19 cellular contexts compared by ENCODE assay signal in genomic region chr17:78793968-78794367, GRCh38. TPM values are rescaled to one million over a fixed set of nuclear protein-coding genes. Genes with fewer than 3 reads are reported as not detected.
A peak's percentile ranks its signal among the peaks of the same experiment; 100 is the strongest.
DNase-seq lines count a peak whose midpoint lies in the region; ATAC-seq, FAIRE-seq and TF ChIP-seq lines count a peak whose summit lies in the region.
"Had no signal": no experiment of that assay in that cellular context is flagged by ENCODE, and none has a peak within 500 bp of the region (broad histone marks: within the 10 kb centered on the region; RNA-seq: fewer than 3 reads in every experiment).

No MANE protein-coding gene starts in this region.

- peaks cover 8% of the 10 kb centered on the region; the same call in 1 of the 3 replicates for H3K4me1 ChIP-seq in A549
- H3K4me1 ChIP-seq in CD8-positive, alpha-beta T cell (ENCODE audit: insufficient read depth, low read length) = peaks cover 41% of the 10 kb centered on the region
- H3K4me1 ChIP-seq in naive thymus-derived CD4-positive, alpha-beta T cell (ENCODE audit: control insufficient read depth in 2 of 2, insufficient read depth in 2 of 2, low read length in 2 of 2) = peaks cover 16 to 44% of the 10 kb centered on the region in 2 donors
- H3K4me1 ChIP-seq: breast epithelium had no signal

- H3K27ac Mint-ChIP-seq in CD8-positive, alpha-beta T cell = peak overlapping the region; percentile 28
- peak overlapping the region; percentile 59 for H3K27ac Mint-ChIP-seq in activated naive CD8-positive, alpha-beta T cell
- peak overlapping the region; percentile 46 to 97 (median 81) for H3K27ac Mint-ChIP-seq in naive thymus-derived CD4-positive, alpha-beta T cell
- H3K27ac Mint-ChIP-seq: HFFc6 had no signal

- intact Hi-C loops in CD8-positive, alpha-beta T cell (cut with DNase I, micrococcal nuclease) = no loop called here
- intact Hi-C loops in naive thymus-derived CD4-positive, alpha-beta T cell (cut with micrococcal nuclease) = no loop called here

- TF ChIP-seq RAD21 in A549 (conservative IDR thresholded peaks at IDR 0.05 in 1 of 2, IDR thresholded peaks at IDR 0.05 in 1 of 2) = no peak

- no peaks in the 10 kb centered on the region for H3K27me3 Mint-ChIP-seq in CD8-positive, alpha-beta T cell (ENCODE audit: low read depth)
- H3K27me3 Mint-ChIP-seq in activated naive CD8-positive, alpha-beta T cell = no peaks in the 10 kb centered on the region
- no peaks in the 10 kb centered on the region for H3K27me3 Mint-ChIP-seq in naive thymus-derived CD4-positive, alpha-beta T cell

- DNase-seq in A549 (ENCODE audit: low read depth in 1 of 2, low spot score in 1 of 2) = no peak
- DNase-seq in CD8-positive, alpha-beta T cell = no peak
- DNase-seq in naive thymus-derived CD4-positive, alpha-beta T cell = no peak
- DNase-seq: activated CD4-positive, CD25-positive, alpha-beta regulatory T cell treated with anti-CD3 and anti-CD28 coated beads, Interleukin-2, amount 50 U/mL, for 72 hours; Calu3; dorsolateral prefrontal cortex; HFFc6; Kasumi-1; NCI-H1105 treated with DMSO at 0.1 percent for 48 hours; nucleus accumbens; PC-9; stimulated activated naive CD4-positive, alpha-beta T cell treated with Interleukin-2 at 50 U/mL for 16 hours; T-helper 9 cell had no signal

- CTCF ChIA-PET in A549 (lab: Yijun Ruan, JAX) = interaction anchor here (0.6 to 3.0 kb wide), 5 partner anchors 7 to 94 kb away, joined by 3 to 12 read pairs (median 3); no protein-coding TSS in a partner anchor
- CTCF ChIA-PET in CD8-positive, alpha-beta T cell (lab: Charles Lee) = no interaction called here
- CTCF ChIA-PET in naive thymus-derived CD4-positive, alpha-beta T cell (lab: Charles Lee) = interaction anchor here (1.2 to 1.7 kb wide), 3 partner anchors 11 to 45 kb away, joined by 3 read pairs; no protein-coding TSS in a partner anchor

- TF ChIP-seq POLR2A in A549 (IDR thresholded peaks at IDR 0.05; ENCODE audit: low read length) = no peak

- no peak overlapping the region for H3K4me3 Mint-ChIP-seq in CD8-positive, alpha-beta T cell
- H3K4me3 Mint-ChIP-seq in activated naive CD8-positive, alpha-beta T cell = no peak overlapping the region
- H3K4me3 Mint-ChIP-seq in naive thymus-derived CD4-positive, alpha-beta T cell = peak overlapping the region in 3 of 10 donors; percentile 20 to 46 (median 41)
- H3K4me3 Mint-ChIP-seq: HFFc6 had no signal

- POLR2A ChIA-PET in A549 (lab: Yijun Ruan, JAX) = no interaction called here
- POLR2A ChIA-PET in CD8-positive, alpha-beta T cell (lab: Charles Lee) = interaction anchor here (0.5 to 0.6 kb wide), 2 partner anchors 11 to 18 kb away, joined by 3 read pairs; no protein-coding TSS in a partner anchor
- POLR2A ChIA-PET in naive thymus-derived CD4-positive, alpha-beta T cell (lab: Charles Lee) = interaction anchor here (0.9 to 1.7 kb wide), 3 partner anchors 9 to 17 kb away, joined by 4 read pairs; no protein-coding TSS in a partner anchor

- peaks cover 46% of the 10 kb centered on the region for H3K36me3 ChIP-seq in CD8-positive, alpha-beta T cell (ENCODE audit: insufficient read depth, low read length)
- H3K36me3 ChIP-seq in naive thymus-derived CD4-positive, alpha-beta T cell (ENCODE audit: control insufficient read depth in 2 of 3, insufficient read depth in 3 of 3, low read length in 3 of 3) = peaks cover 15 to 52% (median 20%) of the 10 kb centered on the region in 3 experiments
- H3K36me3 ChIP-seq: breast epithelium had no signal

- no peak for TF ChIP-seq CTCF in A549 (IDR thresholded peaks at IDR 0.05)
- TF ChIP-seq CTCF in CD8-positive, alpha-beta T cell (IDR thresholded peaks at IDR 0.05) = no peak

- WGBS in A549 (ENCODE audit: missing lambda C conversion rate) = 79% methylated on average over 6 of the region's 6 CpGs

- no peaks in the 10 kb centered on the region for H3K9me3 ChIP-seq in A549
- H3K9me3 ChIP-seq in CD8-positive, alpha-beta T cell (ENCODE audit: low read length) = no peaks in the 10 kb centered on the region
- no peaks in the 10 kb centered on the region for H3K9me3 ChIP-seq in naive thymus-derived CD4-positive, alpha-beta T cell (ENCODE audit: control insufficient read depth in 2 of 3, low read length in 3 of 3)
- H3K9me3 ChIP-seq: breast epithelium, gastroesophageal sphincter had no signal

- H3K4me1 Mint-ChIP-seq in CD8-positive, alpha-beta T cell (ENCODE audit: low read depth) = peaks cover 60% of the 10 kb centered on the region
- H3K4me1 Mint-ChIP-seq in activated naive CD8-positive, alpha-beta T cell (ENCODE audit: low read depth) = peaks cover 50% of the 10 kb centered on the region
- H3K4me1 Mint-ChIP-seq in naive thymus-derived CD4-positive, alpha-beta T cell = peaks cover 27 to 87% (median 76%) of the 10 kb centered on the region in 7 donors

- H3K4me3 ChIP-seq in A549 = no peak overlapping the region
- no peak overlapping the region for H3K4me3 ChIP-seq in CD8-positive, alpha-beta T cell (ENCODE audit: low read depth, low read length)
- no peak overlapping the region for H3K4me3 ChIP-seq in naive thymus-derived CD4-positive, alpha-beta T cell (ENCODE audit: low read length)
- H3K4me3 ChIP-seq: breast epithelium, dorsolateral prefrontal cortex, gastroesophageal sphincter, PC-9 had no signal

- ATAC-seq in A549 (no peak), GM18870 (IDR thresholded peaks at IDR 0.05; ENCODE audit: unreplicated experiment) (no peak), GM21529 (IDR thresholded peaks at IDR 0.05; ENCODE audit: unreplicated experiment) (no peak)
- no peak for ATAC-seq in CD8-positive, alpha-beta T cell
- ATAC-seq in naive thymus-derived CD4-positive, alpha-beta T cell = no peak
- no peak for ATAC-seq in activated CD4-positive, CD25-positive, alpha-beta regulatory T cell treated with anti-CD3 and anti-CD28 coated beads, Interleukin-2, amount 50 U/mL, for 24 hours
- ATAC-seq: gastroesophageal sphincter had no signal

- H3K27ac ChIP-seq in A549 = no peak overlapping the region
- no peak overlapping the region for H3K27ac ChIP-seq in CD8-positive, alpha-beta T cell (ENCODE audit: low read depth, low read length)
- H3K27ac ChIP-seq in naive thymus-derived CD4-positive, alpha-beta T cell (ENCODE audit: low read depth, low read length) = no peak overlapping the region
- H3K27ac ChIP-seq: breast epithelium, gastroesophageal sphincter, PC-9 had no signal

- H3K27me3 ChIP-seq in CD8-positive, alpha-beta T cell (ENCODE audit: insufficient read depth, low read length) = no peaks in the 10 kb centered on the region
- no peaks in the 10 kb centered on the region for H3K27me3 ChIP-seq in naive thymus-derived CD4-positive, alpha-beta T cell (ENCODE audit: control insufficient read depth in 2 of 2, insufficient read depth in 2 of 2, low read length in 2 of 2)
- H3K27me3 ChIP-seq: breast epithelium, dorsolateral prefrontal cortex, gastroesophageal sphincter had no signal

- no peak for TF ChIP-seq EP300 in A549 (IDR thresholded peaks at IDR 0.05)

- H3K4me2 ChIP-seq in A549 = no peak overlapping the region
- H3K4me2 ChIP-seq: PC-9 had no signal

- H3K36me3 Mint-ChIP-seq in CD8-positive, alpha-beta T cell = peaks cover 76% of the 10 kb centered on the region
- H3K36me3 Mint-ChIP-seq in activated naive CD8-positive, alpha-beta T cell = peaks cover 15% of the 10 kb centered on the region
- H3K36me3 Mint-ChIP-seq in naive thymus-derived CD4-positive, alpha-beta T cell = peaks cover 12 to 56% (median 28%) of the 10 kb centered on the region in 5 donors

- FAIRE-seq in A549 (lab: Jason Lieb, UNC) = no peak

- H3K9me3 Mint-ChIP-seq in CD8-positive, alpha-beta T cell = no peaks in the 10 kb centered on the region
- no peaks in the 10 kb centered on the region for H3K9me3 Mint-ChIP-seq in activated naive CD8-positive, alpha-beta T cell (ENCODE audit: low read depth)
- peaks cover 0 to 1% (median 0%) of the 10 kb centered on the region in 11 donors for H3K9me3 Mint-ChIP-seq in naive thymus-derived CD4-positive, alpha-beta T cell
- H3K9me3 Mint-ChIP-seq: HFFc6 had no signal

TF ChIP-seq in A549, 52 proteins besides CTCF, POLR2A, EP300 and RAD21:
- TF ChIP-seq NFE2L2 (conservative IDR thresholded peaks at IDR 0.05; ENCODE audit: low read length) = no peak
- 0 out of 2 replicates have a peak, but pooled peaks have one; percentile 12 for TF ChIP-seq POLR2AphosphoS2 (conservative IDR thresholded peaks at IDR 0.05; ENCODE audit: low read length)

RNA-seq across cellular contexts. Expression of gene CYTH1, which starts 11.9 kb away (rescaled TPM):
- 36.0 and 38.5 TPM in 2 replicates for polyA plus RNA-seq in A549 (2011; rRNA removed)
- polyA plus RNA-seq in A549 (2012; cell fraction: cytosol; rRNA removed) = 27.3 and 34.2 TPM in 2 replicates
- 72.4 and 88.1 TPM in 2 replicates for polyA plus RNA-seq in A549 (2012; cell fraction: nucleus; rRNA removed)
- polyA plus RNA-seq in A549 (2017; fragmentation: RNase III; extraction: RNeasy Plus Mini Kit Qiagen cat#74134 plus additional on column Dnase treatment) = 45.9 to 54.3 TPM (median 46.2 TPM) in 3 replicates
- 32.0 and 37.1 TPM in 2 replicates for polyA minus RNA-seq in A549 (2011; rRNA and poly(A)+ RNA removed)
- 100 to 1,000 TPM; 475 to 490 TPM for total RNA-seq in CD8-positive, alpha-beta T cell
- total RNA-seq in naive thymus-derived CD4-positive, alpha-beta T cell = 100 to 1,000 TPM; 297 to 452 (median 420) TPM
- polyA plus RNA-seq in naive thymus-derived CD4-positive, alpha-beta T cell = 100 to 1,000 TPM; 314 to 395 TPM

RNA-seq across cellular contexts. Expression of gene USP36, which starts 46.6 kb away (rescaled TPM):
- polyA plus RNA-seq in A549 (2011; rRNA removed) = 49.0 and 59.0 TPM in 2 replicates
- polyA plus RNA-seq in A549 (2012; cell fraction: cytosol; rRNA removed) = 41.6 and 47.2 TPM in 2 replicates
- 118 and 157 TPM in 2 replicates for polyA plus RNA-seq in A549 (2012; cell fraction: nucleus; rRNA removed)
- 40.7 to 43.8 TPM (median 41.1 TPM) in 3 replicates for polyA plus RNA-seq in A549 (2017; fragmentation: RNase III; extraction: RNeasy Plus Mini Kit Qiagen cat#74134 plus additional on column Dnase treatment)
- polyA minus RNA-seq in A549 (2011; rRNA and poly(A)+ RNA removed) = 79.8 and 90.9 TPM in 2 replicates
- 100 to 1,000 TPM; 755 to 805 TPM for total RNA-seq in CD8-positive, alpha-beta T cell
- 100 to 1,000 TPM; 107 to 414 (median 154) TPM for total RNA-seq in naive thymus-derived CD4-positive, alpha-beta T cell
- polyA plus RNA-seq in naive thymus-derived CD4-positive, alpha-beta T cell = 10 to 100 TPM; 37.4 to 46.9 TPM

Comparison
In these comparisons a context has a peak if more than half of its experiments do, and no peak if none do; other contexts are left out.
1. H3K27ac Mint-ChIP-seq: peak in every context shown above with its lines; median percentile 81 in naive thymus-derived CD4-positive, alpha-beta T cell; 59 in activated naive CD8-positive, alpha-beta T cell; 28 in CD8-positive, alpha-beta T cell.